1 cellular context compared by ENCODE assay signal in genomic region chr15:24972707-24973106, GRCh38. TPM values are rescaled to one million over a fixed set of nuclear protein-coding genes. Genes with fewer than 3 reads are reported as not detected.
"Had no signal": no experiment of that assay in that cellular context is flagged by ENCODE, and none has a peak within 500 bp of the region (broad histone marks: within the 10 kb centered on the region; RNA-seq: fewer than 3 reads in every experiment).

No MANE protein-coding gene starts in this region.

RNA-seq across cellular contexts. Expression of gene SNRPN, which starts 17.9 kb away (rescaled TPM):
- total RNA-seq: HT-29 had no signal

RNA-seq across cellular contexts. Expression of gene SNURF, which starts 17.9 kb away (rescaled TPM):
- total RNA-seq: HT-29 had no signal
